In the genomic region with DNA sequence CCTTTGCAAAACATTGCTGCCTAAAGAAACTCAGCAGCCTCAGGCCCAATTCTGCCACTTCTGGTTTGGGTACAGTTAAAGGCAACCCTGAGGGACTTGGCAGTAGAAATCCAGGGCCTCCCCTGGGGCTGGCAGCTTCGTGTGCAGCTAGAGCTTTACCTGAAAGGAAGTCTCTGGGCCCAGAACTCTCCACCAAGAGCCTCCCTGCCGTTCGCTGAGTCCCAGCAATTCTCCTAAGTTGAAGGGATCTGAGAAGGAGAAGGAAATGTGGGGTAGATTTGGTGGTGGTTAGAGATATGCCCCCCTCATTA, we compare ENCODE assay signal across 19 cellular contexts. TPM values are rescaled to one million over a fixed set of nuclear protein-coding genes. Genes with fewer than 3 reads are reported as not detected.
DNase-seq lines count a peak whose midpoint lies in the region; ATAC-seq and TF ChIP-seq lines count a peak whose summit lies in the region.
"Had no signal": no experiment of that assay in that cellular context is flagged by ENCODE, and none has a peak within 500 bp of the region (broad histone marks: within the 10 kb centered on the region; RNA-seq: fewer than 3 reads in every experiment).

No MANE protein-coding gene starts in this region.

- no peak for DNase-seq in CD4-positive, CD25-positive, alpha-beta regulatory T cell
- DNase-seq in dorsolateral prefrontal cortex (no peak), NCI-H2081 treated with DMSO at 0.1 percent for 48 hours (lab: John Stamatoyannopoulos, UW) (no peak)
- DNase-seq in activated T-helper 1 cell treated with anti-CD3 and anti-CD28 coated beads, Interleukin-12 subunit alpha, Interleukin-12 subunit beta, Interleukin-2, Interleukin-4 antibody, amounts not matched to agents 30 ng/mL and 10 ng/mL and 1 ng/mL, durations not matched to agents 14 hours and 24 hours and 36 hours (ENCODE audit: low spot score), result no peak
- DNase-seq: activated CD8-positive, alpha-beta memory T cell treated with anti-CD3 and anti-CD28 coated beads, Interleukin-2, amount 50 U/mL, for 4 hours; central memory CD4-positive, alpha-beta T cell; Kasumi-1; mesendoderm; NCI-H1436; NCI-H510A had no signal

- no peak overlapping the region for H3K27ac ChIP-seq in CD4-positive, CD25-positive, alpha-beta regulatory T cell (ENCODE audit: insufficient read depth, low read length, poor library complexity, severe bottlenecking)
- peak overlapping the region; percentile 25; the same call in 1 of the 2 replicates for H3K27ac ChIP-seq in HUES6 (ENCODE audit: low read depth, low read length)
- peak overlapping the region in 54 of 59 donors; percentile 13 to 82 (median 64) for H3K27ac ChIP-seq in dorsolateral prefrontal cortex
- peak overlapping the region; percentile 73 for H3K27ac ChIP-seq in neutrophil
- H3K27ac ChIP-seq: VCaP had no signal

- H3K4me1 ChIP-seq in CD4-positive, CD25-positive, alpha-beta regulatory T cell (ENCODE audit: control insufficient read depth, insufficient read depth, low read length, poor library complexity, severe bottlenecking), result no peaks in the 10 kb centered on the region
- H3K4me1 ChIP-seq in HUES6 (ENCODE audit: control insufficient read depth, insufficient read depth, low read length) (peaks cover 25% of the 10 kb centered on the region), neutrophil (ENCODE audit: control insufficient read depth in 1 of 2, insufficient read depth in 1 of 2, low read depth in 1 of 2, low read length in 1 of 2) (peaks cover 22 to 26% of the 10 kb centered on the region in 2 experiments)

- H3K36me3 Mint-ChIP-seq in CD4-positive, CD25-positive, alpha-beta regulatory T cell, result peaks cover 48% of the 10 kb centered on the region
- H3K36me3 Mint-ChIP-seq in activated T-helper 1 cell treated with anti-CD3 and anti-CD28 coated beads, Interleukin-12 subunit alpha, Interleukin-12 subunit beta, Interleukin-2, Interleukin-4 antibody, amounts not matched to agents 30 ng/mL and 10 ng/mL and 1 ng/mL, durations not matched to agents 14 hours and 24 hours and 36 hours (ENCODE audit: low read depth), result peaks cover 26% of the 10 kb centered on the region

- H3K9me3 ChIP-seq in CD4-positive, CD25-positive, alpha-beta regulatory T cell (ENCODE audit: control insufficient read depth in 2 of 2, low read length in 2 of 2), result no peaks in the 10 kb centered on the region
- H3K9me3 ChIP-seq in HUES6 (ENCODE audit: control insufficient read depth, insufficient read depth, low read depth, low read length), result no peaks in the 10 kb centered on the region
- H3K9me3 ChIP-seq in neutrophil, result no peaks in the 10 kb centered on the region

- H3K9ac ChIP-seq in HUES6 (ENCODE audit: low read length), result no peak overlapping the region

- H3K4me3 ChIP-seq in CD4-positive, CD25-positive, alpha-beta regulatory T cell (ENCODE audit: low read depth, low read length), result no peak overlapping the region
- H3K4me3 ChIP-seq in HUES6 (ENCODE audit: low read depth, low read length) (no peak overlapping the region), dorsolateral prefrontal cortex (no peak overlapping the region), neutrophil (ENCODE audit: low read depth in 1 of 2, low read length in 1 of 2) (no peak overlapping the region)
- H3K4me3 ChIP-seq: smooth muscle cell had no signal

- H3K36me3 ChIP-seq in CD4-positive, CD25-positive, alpha-beta regulatory T cell (ENCODE audit: control insufficient read depth, insufficient read depth, low read length), result peaks cover 43% of the 10 kb centered on the region
- H3K36me3 ChIP-seq in HUES6 (ENCODE audit: control insufficient read depth, insufficient read depth, low read length), result peaks cover 44% of the 10 kb centered on the region
- peaks cover 34% of the 10 kb centered on the region for H3K36me3 ChIP-seq in neutrophil

- H3K27ac Mint-ChIP-seq in CD4-positive, CD25-positive, alpha-beta regulatory T cell, result peak overlapping the region; percentile 26 to 59 (median 51)
- H3K27ac Mint-ChIP-seq in activated T-helper 1 cell treated with anti-CD3 and anti-CD28 coated beads, Interleukin-12 subunit alpha, Interleukin-12 subunit beta, Interleukin-2, Interleukin-4 antibody, amounts not matched to agents 30 ng/mL and 10 ng/mL and 1 ng/mL, durations not matched to agents 14 hours and 24 hours and 36 hours, result no peak overlapping the region
- H3K27ac Mint-ChIP-seq: activated naive CD4-positive, alpha-beta T cell treated with anti-CD3 and anti-CD28 coated beads, Interleukin-2, amount 50 U/mL, for 24 hours had no signal

- peaks cover 8 to 49% (median 19%) of the 10 kb centered on the region in 4 donors for H3K4me1 Mint-ChIP-seq in CD4-positive, CD25-positive, alpha-beta regulatory T cell
- peaks cover 18% of the 10 kb centered on the region for H3K4me1 Mint-ChIP-seq in activated T-helper 1 cell treated with anti-CD3 and anti-CD28 coated beads, Interleukin-12 subunit alpha, Interleukin-12 subunit beta, Interleukin-2, Interleukin-4 antibody, amounts not matched to agents 30 ng/mL and 10 ng/mL and 1 ng/mL, durations not matched to agents 14 hours and 24 hours and 36 hours (ENCODE audit: low read depth)

- no peaks in the 10 kb centered on the region for H3K27me3 ChIP-seq in CD4-positive, CD25-positive, alpha-beta regulatory T cell (ENCODE audit: control insufficient read depth, insufficient read depth, low read length)
- H3K27me3 ChIP-seq in HUES6 (ENCODE audit: control insufficient read depth, insufficient read depth, low read length) (no peaks in the 10 kb centered on the region), dorsolateral prefrontal cortex (no peaks in the 10 kb centered on the region), neutrophil (no peaks in the 10 kb centered on the region)

- intact Hi-C loops in dorsolateral prefrontal cortex (cut with DNase I), result loop anchor here in 1 of 2 donors (5.0 kb wide), 1 partner anchor 166 kb away; a partner anchor contains a TSS
- intact Hi-C loops in activated T-helper 1 cell treated with anti-CD3 and anti-CD28 coated beads, Interleukin-12 subunit alpha, Interleukin-12 subunit beta, Interleukin-2, Interleukin-4 antibody, amounts not matched to agents 30 ng/mL and 10 ng/mL and 1 ng/mL, durations not matched to agents 14 hours and 24 hours and 36 hours (cut with micrococcal nuclease), result no loop called here

- H3K27me3 Mint-ChIP-seq in CD4-positive, CD25-positive, alpha-beta regulatory T cell, result no peaks in the 10 kb centered on the region
- H3K27me3 Mint-ChIP-seq in activated T-helper 1 cell treated with anti-CD3 and anti-CD28 coated beads, Interleukin-12 subunit alpha, Interleukin-12 subunit beta, Interleukin-2, Interleukin-4 antibody, amounts not matched to agents 30 ng/mL and 10 ng/mL and 1 ng/mL, durations not matched to agents 14 hours and 24 hours and 36 hours (ENCODE audit: insufficient read depth), result no peaks in the 10 kb centered on the region
- H3K27me3 Mint-ChIP-seq: activated naive CD4-positive, alpha-beta T cell treated with anti-CD3 and anti-CD28 coated beads, Interleukin-2, amount 50 U/mL, for 24 hours; stimulated activated naive CD8-positive, alpha-beta T cell treated with anti-CD3 and anti-CD28 coated beads, Interleukin-15, Interleukin-2, amounts not matched to agents 100 ng/mL and 50 ng/mL, for 24 hours had no signal

- no peak overlapping the region for H3K4me3 Mint-ChIP-seq in CD4-positive, CD25-positive, alpha-beta regulatory T cell
- H3K4me3 Mint-ChIP-seq in activated T-helper 1 cell treated with anti-CD3 and anti-CD28 coated beads, Interleukin-12 subunit alpha, Interleukin-12 subunit beta, Interleukin-2, Interleukin-4 antibody, amounts not matched to agents 30 ng/mL and 10 ng/mL and 1 ng/mL, durations not matched to agents 14 hours and 24 hours and 36 hours, result no peak overlapping the region
- H3K4me3 Mint-ChIP-seq: activated naive CD4-positive, alpha-beta T cell treated with anti-CD3 and anti-CD28 coated beads, Interleukin-2, amount 50 U/mL, for 24 hours; stimulated activated naive CD8-positive, alpha-beta T cell treated with anti-CD3 and anti-CD28 coated beads, Interleukin-15, Interleukin-2, amounts not matched to agents 100 ng/mL and 50 ng/mL, for 24 hours had no signal

- H3K9me3 Mint-ChIP-seq in CD4-positive, CD25-positive, alpha-beta regulatory T cell, result no peaks in the 10 kb centered on the region
- H3K9me3 Mint-ChIP-seq in activated T-helper 1 cell treated with anti-CD3 and anti-CD28 coated beads, Interleukin-12 subunit alpha, Interleukin-12 subunit beta, Interleukin-2, Interleukin-4 antibody, amounts not matched to agents 30 ng/mL and 10 ng/mL and 1 ng/mL, durations not matched to agents 14 hours and 24 hours and 36 hours, result no peaks in the 10 kb centered on the region
- H3K9me3 Mint-ChIP-seq: activated naive CD4-positive, alpha-beta T cell treated with anti-CD3 and anti-CD28 coated beads, Interleukin-2, amount 50 U/mL, for 24 hours; stimulated activated naive CD8-positive, alpha-beta T cell treated with anti-CD3 and anti-CD28 coated beads, Interleukin-15, Interleukin-2, amounts not matched to agents 100 ng/mL and 50 ng/mL, for 24 hours had no signal

- no peak for TF ChIP-seq CTCF in dorsolateral prefrontal cortex (IDR thresholded peaks at IDR 0.05 in 54 of 56, conservative IDR thresholded peaks at IDR 0.05 in 2 of 56; ENCODE audit: low read depth in 1 of 56, partially characterized antibody in 56 of 56)
- no peak for TF ChIP-seq CTCF in neutrophil (IDR thresholded peaks at IDR 0.05)

- no peak for ATAC-seq in CD4-positive, CD25-positive, alpha-beta regulatory T cell (ENCODE audit: low read depth in 2 of 2)
- no peak for ATAC-seq in GM21515 (IDR thresholded peaks at IDR 0.05; ENCODE audit: unreplicated experiment)
- ATAC-seq in GM18868 (IDR thresholded peaks at IDR 0.05; ENCODE audit: unreplicated experiment), result no peak

RNA-seq across cellular contexts. Expression of a gene that starts 27.7 kb away (rescaled TPM):
- total RNA-seq in CD4-positive, CD25-positive, alpha-beta regulatory T cell, result not detected
- polyA plus RNA-seq in CD4-positive, CD25-positive, alpha-beta regulatory T cell, result not detected
- 10 to 100 TPM in 84 of 120 experiments, 1 to 10 TPM in 36; 1.8 to 35.0 (median 12.2) TPM for total RNA-seq in dorsolateral prefrontal cortex
- total RNA-seq in activated T-helper 1 cell treated with anti-CD3 and anti-CD28 coated beads, Interleukin-12 subunit alpha, Interleukin-12 subunit beta, Interleukin-2, Interleukin-4 antibody, amounts not matched to agents 30 ng/mL and 10 ng/mL and 1 ng/mL, durations not matched to agents 14 hours and 24 hours and 36 hours, result not detected in 2 replicates
- total RNA-seq: omental fat pad, smooth muscle cell had no signal
- polyA plus RNA-seq: smooth muscle cell had no signal
